ENCODE assay signal across 12 cellular contexts in genomic region chr1:21341022-21341421, GRCh38. TPM values are rescaled to one million over a fixed set of nuclear protein-coding genes. Genes with fewer than 3 reads are reported as not detected.
DNase-seq lines count a peak whose midpoint lies in the region; ATAC-seq and TF ChIP-seq lines count a peak whose summit lies in the region.
"Had no signal": no experiment of that assay in that cellular context is flagged by ENCODE, and none has a peak within 500 bp of the region (broad histone marks: within the 10 kb centered on the region; RNA-seq: fewer than 3 reads in every experiment).

No MANE protein-coding gene starts in this region.

- WGBS in sigmoid colon, 2 donors: 43 to 73% methylated on average over 8 of the region's 8 CpGs

- peak overlapping the region; percentile 93 to 99 for H3K27ac ChIP-seq in coronary artery
- H3K27ac ChIP-seq in sigmoid colon: peak overlapping the region; percentile 86 to 96 (median 96)
- H3K27ac ChIP-seq: SJSA1 had no signal

- peaks cover 0 to 84% (median 78%) of the 10 kb centered on the region in 4 donors for H3K4me1 ChIP-seq in sigmoid colon

- H3K27me3 ChIP-seq in sigmoid colon: no peaks in the 10 kb centered on the region
- H3K27me3 ChIP-seq: SJSA1 had no signal

- no peak for TF ChIP-seq EP300 in sigmoid colon (IDR thresholded peaks at IDR 0.05)

- H3K36me3 ChIP-seq in sigmoid colon: peaks cover 0 to 6% (median 0%) of the 10 kb centered on the region in 4 donors

- DNase-seq in NCI-H2029 treated with DMSO at 0.1 percent for 48 hours (lab: John Stamatoyannopoulos, UW) (peak; percentile 29), NCI-H2029 (lab: John Stamatoyannopoulos, UW) (no peak), NCI-H146 (lab: John Stamatoyannopoulos, UW) (peak; percentile 50), coronary artery (ENCODE audit: low spot score) (no peak), sigmoid colon (no peak), NCI-H82 treated with DMSO at 0.1 percent for 48 hours (lab: John Stamatoyannopoulos, UW; ENCODE audit: unreplicated experiment) (no peak), sciatic nerve (ENCODE audit: low spot score) (no peak)
- DNase-seq: activated CD8-positive, alpha-beta memory T cell treated with anti-CD3 and anti-CD28 coated beads, Interleukin-2, amount 50 U/mL, for 48 hours; GDM1; NCI-H187 treated with DMSO at 0.1 percent for 48 hours had no signal

- H3K4me3 ChIP-seq in coronary artery (peak overlapping the region; percentile 90), sigmoid colon (peak overlapping the region in 1 of 4 donors; percentile 79)
- H3K4me3 ChIP-seq: SJSA1 had no signal

- TF ChIP-seq CTCF in coronary artery (IDR thresholded peaks at IDR 0.05) (no peak), sigmoid colon (IDR thresholded peaks at IDR 0.05) (no peak)

- TF ChIP-seq POLR2A in sigmoid colon (IDR thresholded peaks at IDR 0.05): no peak

- no peaks in the 10 kb centered on the region for H3K9me3 ChIP-seq in sigmoid colon

- intact Hi-C loops in sigmoid colon (cut with DNase I): loop anchor here (10.0 kb wide), 2 partner anchors 316 to 556 kb away; partner anchors contain the start of gene HP1BP3
- intact Hi-C loops in sciatic nerve (cut with DNase I): loop anchor here (5.0 kb wide), 1 partner anchor 79 kb away; no protein-coding TSS in a partner anchor

- ATAC-seq in sciatic nerve: no peak
- no peak for ATAC-seq in GM21717 (IDR thresholded peaks at IDR 0.05; ENCODE audit: unreplicated experiment)

RNA-seq across cellular contexts. Expression of gene ECE1, which starts 50.8 kb away (rescaled TPM):
- total RNA-seq in sigmoid colon: 100 to 1,000 TPM in 1 of 4 donors, 10 to 100 TPM in 3; 62.9 to 112 (median 80.8) TPM
- 10 to 100 TPM; 10.2 to 73.8 (median 13.6) TPM for polyA plus RNA-seq in sigmoid colon
- 117 TPM for total RNA-seq in sciatic nerve

Comparison
In these comparisons a context has a peak if more than half of its experiments do, and no peak if none do; other contexts are left out.
1. DNase-seq: peak in NCI-H2029 treated with DMSO at 0.1 percent for 48 hours (single experiment) and NCI-H146 (single experiment); none in NCI-H2029 (single experiment), coronary artery (single experiment), sigmoid colon (single experiment), NCI-H82 treated with DMSO at 0.1 percent for 48 hours (single experiment) and sciatic nerve (single experiment).